8 cellular contexts compared by ENCODE assay signal in the genomic region with DNA sequence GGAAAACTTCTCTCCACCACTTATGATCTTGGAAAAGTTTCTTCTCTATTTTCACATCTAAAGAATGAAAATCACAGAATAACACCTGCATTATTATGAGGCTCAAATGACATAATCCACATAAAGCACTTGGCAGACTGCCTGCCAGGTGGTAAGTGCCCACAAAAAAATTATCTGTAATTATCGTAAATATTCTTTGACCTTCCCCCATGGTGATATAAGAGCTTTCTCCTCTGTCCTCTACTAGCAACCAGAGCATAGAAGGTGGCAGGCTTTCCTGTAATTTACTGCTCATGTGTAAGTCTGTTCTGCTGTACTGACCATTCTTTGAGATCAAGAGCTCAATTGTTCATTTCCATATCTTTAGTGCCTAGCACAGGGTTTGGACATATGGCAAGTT. TPM values are rescaled to one million over a fixed set of nuclear protein-coding genes. Genes with fewer than 3 reads are reported as not detected.
A peak's percentile ranks its signal among the peaks of the same experiment; 100 is the strongest.
DNase-seq lines count a peak whose midpoint lies in the region; ATAC-seq lines count a peak whose summit lies in the region.

No MANE protein-coding gene starts in this region.

- no peak for ATAC-seq in activated CD8-positive, alpha-beta T cell treated with anti-CD3 and anti-CD28 coated beads, Interleukin-2, amount 10 ng/mL, durations not matched to agents 7 days and 5 days
- ATAC-seq in HG03175 (IDR thresholded peaks at IDR 0.05; ENCODE audit: unreplicated experiment): no peak

- H3K4me2 ChIP-seq in neuronal stem cell (ENCODE audit: insufficient read depth, low read length, poor library complexity, severe bottlenecking): no peak overlapping the region

- H3K9me3 Mint-ChIP-seq in activated CD8-positive, alpha-beta T cell treated with anti-CD3 and anti-CD28 coated beads, Interleukin-2, amount 10 ng/mL, durations not matched to agents 7 days and 5 days (ENCODE audit: insufficient read depth): no peaks in the 10 kb centered on the region

- H4K91ac ChIP-seq in neuronal stem cell (ENCODE audit: low read depth, low read length, poor library complexity): no peak overlapping the region

- H3K4me3 Mint-ChIP-seq in activated CD8-positive, alpha-beta T cell treated with anti-CD3 and anti-CD28 coated beads, Interleukin-2, amount 10 ng/mL, durations not matched to agents 7 days and 5 days: peak overlapping the region; percentile 75

- POLR2A ChIA-PET in activated CD8-positive, alpha-beta T cell treated with anti-CD3 and anti-CD28 coated beads, Interleukin-2, amount 10 ng/mL, durations not matched to agents 7 days and 5 days (lab: Charles Lee): interaction anchor here (1.3 to 2.0 kb wide), 2 partner anchors 124 to 151 kb away, joined by 4 to 9 read pairs; a partner anchor contains a TSS

- no peak overlapping the region for H3K4ac ChIP-seq in neuronal stem cell (ENCODE audit: low read length)

- no peak overlapping the region for H2BK12ac ChIP-seq in neuronal stem cell (ENCODE audit: low read length)

- peak overlapping the region; percentile 36 for H3K27ac Mint-ChIP-seq in activated CD8-positive, alpha-beta T cell treated with anti-CD3 and anti-CD28 coated beads, Interleukin-2, amount 10 ng/mL, durations not matched to agents 7 days and 5 days

- no peak overlapping the region for H2BK5ac ChIP-seq in neuronal stem cell (ENCODE audit: low read length)

- H2AK5ac ChIP-seq in neuronal stem cell (ENCODE audit: low read depth, low read length): no peak overlapping the region

- H3K9ac ChIP-seq in neuronal stem cell (ENCODE audit: low read depth, low read length, poor library complexity): no peak overlapping the region

- H3K79me1 ChIP-seq in neuronal stem cell (ENCODE audit: low read depth, low read length): no peaks in the 10 kb centered on the region

- CTCF ChIA-PET in activated CD8-positive, alpha-beta T cell treated with anti-CD3 and anti-CD28 coated beads, Interleukin-2, amount 10 ng/mL, durations not matched to agents 7 days and 5 days (lab: Charles Lee): interaction anchor here (0.6 to 11.0 kb wide), 45 partner anchors 9 to 534 kb away, joined by 3 to 137 read pairs (median 6); a partner anchor contains a TSS

- H3K4me1 ChIP-seq in neuronal stem cell (ENCODE audit: control insufficient read depth in 2 of 2, insufficient read depth in 1 of 2, low read depth in 1 of 2, low read length in 2 of 2): no peaks in the 10 kb centered on the region

- DNase-seq in NCI-H187 treated with DMSO at 0.1 percent for 48 hours (lab: John Stamatoyannopoulos, UW) (peak; percentile 9), NCI-H187 (lab: John Stamatoyannopoulos, UW) (no peak), HT-29 (ENCODE audit: low spot score) (peak; percentile 48), neuronal stem cell (ENCODE audit: low spot score) (no peak), HK-2 (ENCODE audit: unreplicated experiment) (no peak)
- no peak for DNase-seq in activated CD8-positive, alpha-beta T cell treated with anti-CD3 and anti-CD28 coated beads, Interleukin-2, amount 10 ng/mL, durations not matched to agents 7 days and 5 days
- no peak for DNase-seq in stimulated activated CD4-positive, alpha-beta T cell treated with anti-CD3 and anti-CD28 coated beads, Interleukin-15, amount 100 ng/mL, for 24 hours

- no peak overlapping the region for H3K14ac ChIP-seq in neuronal stem cell (ENCODE audit: low read length)

- no peak overlapping the region for H2BK120ac ChIP-seq in neuronal stem cell (ENCODE audit: low read depth, low read length)

- H3K4me3 ChIP-seq in neuronal stem cell (ENCODE audit: low read length in 2 of 2): no peak overlapping the region

- peaks cover 6% of the 10 kb centered on the region for H3K36me3 Mint-ChIP-seq in activated CD8-positive, alpha-beta T cell treated with anti-CD3 and anti-CD28 coated beads, Interleukin-2, amount 10 ng/mL, durations not matched to agents 7 days and 5 days (ENCODE audit: low read depth)

- no peaks in the 10 kb centered on the region for H3K9me3 ChIP-seq in neuronal stem cell (replicated peaks in 1 of 2; ENCODE audit: control insufficient read depth in 2 of 2, insufficient read depth in 1 of 2, low read depth in 1 of 2, low read length in 2 of 2)

- no peak overlapping the region for H2BK15ac ChIP-seq in neuronal stem cell (ENCODE audit: low read length)

- H3K27me3 Mint-ChIP-seq in activated CD8-positive, alpha-beta T cell treated with anti-CD3 and anti-CD28 coated beads, Interleukin-2, amount 10 ng/mL, durations not matched to agents 7 days and 5 days (ENCODE audit: low read depth): peaks cover 9% of the 10 kb centered on the region

- H3K18ac ChIP-seq in neuronal stem cell (ENCODE audit: low read length): no peak overlapping the region

- no peak overlapping the region for H3K27ac ChIP-seq in neuronal stem cell (replicated peaks; ENCODE audit: low read length)

- WGBS in neuronal stem cell (ENCODE audit: extremely low coverage in 2 of 2, insufficient read length in 2 of 2, insufficient replicate concordance in 1 of 2), 2 donors: no CpG with 5 or more reads among the region's 1 CpG

- peak overlapping the region; percentile 66 for H2AFZ ChIP-seq in neuronal stem cell (ENCODE audit: low read length)

- H3K4me1 Mint-ChIP-seq in activated CD8-positive, alpha-beta T cell treated with anti-CD3 and anti-CD28 coated beads, Interleukin-2, amount 10 ng/mL, durations not matched to agents 7 days and 5 days (ENCODE audit: low read depth): peaks cover 18% of the 10 kb centered on the region

- H3K23ac ChIP-seq in neuronal stem cell (ENCODE audit: low read depth, low read length, poor library complexity): no peak overlapping the region

- no peak overlapping the region for H4K8ac ChIP-seq in neuronal stem cell (ENCODE audit: low read depth, low read length)

- H3K27me3 ChIP-seq in neuronal stem cell (ENCODE audit: control insufficient read depth in 3 of 3, insufficient read depth in 3 of 3, low read depth in 1 of 3, low read length in 3 of 3): peaks cover 0 to 3% (median 0%) of the 10 kb centered on the region in 3 experiments

- H3K36me3 ChIP-seq in neuronal stem cell (replicated peaks in 1 of 2; ENCODE audit: control insufficient read depth in 2 of 2, insufficient read depth in 2 of 2, low read length in 2 of 2): no peaks in the 10 kb centered on the region

RNA-seq across cellular contexts. Expression of a gene that starts 51.7 kb away (rescaled TPM):
- 13.8 and 17.4 TPM in 2 replicates for total RNA-seq in HT-29 (2014; rRNA removed; shearing (Covaris generic))
- total RNA-seq in activated CD8-positive, alpha-beta T cell treated with anti-CD3 and anti-CD28 coated beads, Interleukin-2, amount 10 ng/mL, durations not matched to agents 7 days and 5 days: 10 to 100 TPM; 44.8 to 48.3 TPM
- polyA plus RNA-seq in neuronal stem cell (2013, experiment 1 of 2): 27.9 TPM
- 28.0 TPM for polyA plus RNA-seq in neuronal stem cell (2013, experiment 2 of 2)

Comparison
In these comparisons a context has a peak if more than half of its experiments do, and no peak if none do; other contexts are left out.
1. DNase-seq: peak in NCI-H187 treated with DMSO at 0.1 percent for 48 hours (single experiment) and HT-29 (single experiment); none in NCI-H187 (0 of 2), activated CD8-positive, alpha-beta T cell treated with anti-CD3 and anti-CD28 coated beads, Interleukin-2, amount 10 ng/mL, durations not matched to agents 7 days and 5 days (single experiment), neuronal stem cell (single experiment), HK-2 (single experiment) and stimulated activated CD4-positive, alpha-beta T cell treated with anti-CD3 and anti-CD28 coated beads, Interleukin-15, amount 100 ng/mL, for 24 hours (single experiment).